ENCODE assay signal across 8 cellular contexts in genomic region chr12:98698603-98699463, GRCh38. TPM values are rescaled to one million over a fixed set of nuclear protein-coding genes. Genes with fewer than 3 reads are reported as not detected.
DNase-seq lines count a peak whose midpoint lies in the region; ATAC-seq and TF ChIP-seq lines count a peak whose summit lies in the region.

No MANE protein-coding gene starts in this region.

- no peaks in the 10 kb centered on the region for H3K9me3 ChIP-seq in OCI-LY3 (ENCODE audit: insufficient read depth, low read length)

- no peak overlapping the region for H3K27ac ChIP-seq in OCI-LY3 (ENCODE audit: low read length)

- H3K9ac ChIP-seq in OCI-LY3 (ENCODE audit: low read length): no peak overlapping the region

- H3K4me1 ChIP-seq in OCI-LY3 (ENCODE audit: low read length): peaks cover 4% of the 10 kb centered on the region; the same call in 1 of the 2 replicates

- H3K36me3 ChIP-seq in OCI-LY3 (replicated peaks; ENCODE audit: low read depth, low read length): no peaks in the 10 kb centered on the region

- peak overlapping the region; percentile 52 for H3K27ac Mint-ChIP-seq in activated T-helper 17 cell treated with anti-CD3 and anti-CD28 coated beads, Interleukin-2, amount 50 U/mL, for 72 hours

- H3K36me3 Mint-ChIP-seq in activated T-helper 17 cell treated with anti-CD3 and anti-CD28 coated beads, Interleukin-2, amount 50 U/mL, for 72 hours (ENCODE audit: low read depth): peaks cover 57% of the 10 kb centered on the region

- no peak overlapping the region for H3K4me3 Mint-ChIP-seq in activated T-helper 17 cell treated with anti-CD3 and anti-CD28 coated beads, Interleukin-2, amount 50 U/mL, for 72 hours

- peak; percentile 82 for TF ChIP-seq CTCF in OCI-LY3 (IDR thresholded peaks at IDR 0.05; ENCODE audit: low read depth, low read length)

- no peak overlapping the region for H3K4me2 ChIP-seq in OCI-LY3 (ENCODE audit: low read length)

- H3K4me1 Mint-ChIP-seq in activated T-helper 17 cell treated with anti-CD3 and anti-CD28 coated beads, Interleukin-2, amount 50 U/mL, for 72 hours: peaks cover 9% of the 10 kb centered on the region

- H3K9me3 Mint-ChIP-seq in activated T-helper 17 cell treated with anti-CD3 and anti-CD28 coated beads, Interleukin-2, amount 50 U/mL, for 72 hours: no peaks in the 10 kb centered on the region

- peak; percentile 62 for DNase-seq in EL
- peak; percentile 56 for DNase-seq in glomerular visceral epithelial cell (ENCODE audit: extremely low spot score)
- peak; percentile 69 for DNase-seq in renal cortical epithelial cell (ENCODE audit: low read depth)
- no peak for DNase-seq in cortex of kidney (lab: John Stamatoyannopoulos, UW)

- no peak overlapping the region for H2AFZ ChIP-seq in OCI-LY3 (ENCODE audit: low read depth, low read length)

- H3K4me3 ChIP-seq in OCI-LY3 (ENCODE audit: low read length): no peak overlapping the region

- ATAC-seq in GM21367 (IDR thresholded peaks at IDR 0.05; ENCODE audit: unreplicated experiment): peak; percentile 93
- peak; percentile 96 for ATAC-seq in HG03571 (IDR thresholded peaks at IDR 0.05; ENCODE audit: unreplicated experiment)
- peak; percentile 80 for ATAC-seq in activated T-helper 17 cell treated with anti-CD3 and anti-CD28 coated beads, Interleukin-2, amount 50 U/mL, for 72 hours (replicated peaks)

- H3K27me3 ChIP-seq in OCI-LY3 (ENCODE audit: low read depth, low read length): no peaks in the 10 kb centered on the region

- no peaks in the 10 kb centered on the region for H4K20me1 ChIP-seq in OCI-LY3 (ENCODE audit: insufficient read depth, low read length)

- H3K27me3 Mint-ChIP-seq in activated T-helper 17 cell treated with anti-CD3 and anti-CD28 coated beads, Interleukin-2, amount 50 U/mL, for 72 hours: no peaks in the 10 kb centered on the region

- no peaks in the 10 kb centered on the region for H3K79me2 ChIP-seq in OCI-LY3 (ENCODE audit: low read length)

RNA-seq across cellular contexts. Expression of gene APAF1, which starts 53.7 kb away (rescaled TPM):
- 10 to 100 TPM; 32.7 to 36.4 TPM for total RNA-seq in activated T-helper 17 cell treated with anti-CD3 and anti-CD28 coated beads, Interleukin-2, amount 50 U/mL, for 72 hours
- total RNA-seq in renal cortical epithelial cell: 30.7 and 34.8 TPM in 2 replicates

RNA-seq across cellular contexts. Expression of gene IKBIP, which starts 54.2 kb away (rescaled TPM):
- total RNA-seq in activated T-helper 17 cell treated with anti-CD3 and anti-CD28 coated beads, Interleukin-2, amount 50 U/mL, for 72 hours: 10 to 100 TPM; 28.6 to 36.5 TPM
- 71.4 and 95.3 TPM in 2 replicates for total RNA-seq in renal cortical epithelial cell
